ENCODE assay signal across 13 cellular contexts in the genomic region with DNA sequence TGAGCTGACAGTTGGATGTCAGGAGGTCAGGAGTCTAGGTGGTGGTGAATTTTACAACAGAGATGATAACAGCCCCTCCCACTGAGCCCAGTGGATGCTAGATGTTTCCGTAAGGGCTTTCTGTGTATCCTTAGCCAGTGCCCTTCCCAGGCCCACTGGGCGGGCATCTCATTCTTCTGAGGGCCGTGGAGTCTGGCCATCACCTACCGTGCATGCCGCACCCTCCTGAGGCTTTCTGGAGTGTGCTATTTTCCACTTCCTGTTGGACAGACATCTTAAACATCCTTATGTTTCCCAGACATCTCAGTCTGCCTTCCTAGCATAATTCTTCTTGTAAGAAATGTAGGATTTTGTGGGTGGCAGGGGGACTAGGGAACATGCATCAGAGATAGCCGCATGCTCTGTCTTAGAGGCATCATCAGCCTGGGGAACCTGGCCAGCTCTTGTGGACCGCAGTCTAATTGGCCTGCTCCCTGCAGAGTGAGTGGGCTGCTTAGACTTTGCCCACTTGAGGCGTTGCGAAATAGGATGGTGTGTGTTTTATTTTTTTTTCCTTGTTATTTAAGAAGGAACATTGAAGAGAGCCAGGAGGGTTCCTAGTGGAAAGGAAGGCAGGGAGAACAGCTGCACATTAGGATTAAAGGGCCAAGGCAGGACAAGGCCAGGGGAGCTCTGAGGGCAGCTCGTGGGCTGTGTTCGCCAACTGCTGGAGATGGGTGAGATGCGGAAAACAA.
A peak's percentile ranks its signal among the peaks of the same experiment; 100 is the strongest.
DNase-seq lines count a peak whose midpoint lies in the region; ATAC-seq, FAIRE-seq and TF ChIP-seq lines count a peak whose summit lies in the region.
"Had no signal": no experiment of that assay in that cellular context is flagged by ENCODE, and none has a peak within 500 bp of the region (broad histone marks: within the 10 kb centered on the region; RNA-seq: fewer than 3 reads in every experiment).

No MANE protein-coding gene starts in this region.

- no peak overlapping the region for H3K23ac ChIP-seq in H9 (ENCODE audit: insufficient read length, low read depth, low read length)

- H3K27me3 Mint-ChIP-seq in astrocyte (ENCODE audit: low read depth, unreplicated experiment) (peaks cover 11% of the 10 kb centered on the region), H9 (ENCODE audit: low read depth) (0 out of 2 replicates have a peak, but pooled peaks cover 1% of the 10 kb centered on the region)
- no peaks in the 10 kb centered on the region for H3K27me3 Mint-ChIP-seq in CD8-positive, alpha-beta T cell (ENCODE audit: low read depth)

- 70 to 74% methylated on average over 12 of the region's 12 CpGs for WGBS in testis, 2 donors
- no CpG with 5 or more reads among the region's 12 CpGs for WGBS in H9 (ENCODE audit: extremely low coverage, insufficient read length, low lambda C conversion rate)

- no peaks in the 10 kb centered on the region for H3K9me3 ChIP-seq in HCT116 (ENCODE audit: control insufficient read depth in 1 of 2, insufficient read depth in 1 of 2, low read depth in 1 of 2, low read length in 2 of 2)
- H3K9me3 ChIP-seq in astrocyte (ENCODE audit: insufficient read depth, low read depth, low read length) = no peaks in the 10 kb centered on the region
- no peaks in the 10 kb centered on the region for H3K9me3 ChIP-seq in testis
- no peaks in the 10 kb centered on the region for H3K9me3 ChIP-seq in CD8-positive, alpha-beta T cell (ENCODE audit: low read length)
- no peaks in the 10 kb centered on the region for H3K9me3 ChIP-seq in H9 (ENCODE audit: control insufficient read depth, low read depth, low read length)
- H3K9me3 ChIP-seq: left ventricle myocardium inferior, stomach had no signal

- DNase-seq in HCT116 (ENCODE audit: low read depth, low spot score) (no peak), astrocyte (ENCODE audit: low read depth) (peak; percentile 78), inferior parietal cortex (ENCODE audit: extremely low spot score) (peak; percentile 62), testis (peak; percentile 25), H9 (no peak)
- DNase-seq in CD8-positive, alpha-beta T cell = no peak
- DNase-seq: activated CD4-positive, CD25-positive, alpha-beta regulatory T cell treated with anti-CD3 and anti-CD28 coated beads, Interleukin-2, amount 50 U/mL, for 72 hours; left ventricle myocardium inferior; NCI-H526; stomach had no signal

- no peak overlapping the region for H2AK5ac ChIP-seq in H9 (ENCODE audit: insufficient read length, low read length)

- no peak overlapping the region for H2BK5ac ChIP-seq in H9 (ENCODE audit: insufficient read length, low read length)

- RAD21 ChIA-PET in HCT116 (lab: Charles Lee; ENCODE audit: low non-redundant PET in 1 of 2, low total read pairs in 2 of 2, uncharacterized antibody in 2 of 2, unreplicated experiment in 2 of 2) = no interaction called here

- BruUV-seq in HCT116 (replicated peaks; lab: Mats Ljungman, UMichigan) = no TSS peak

- H4K5ac ChIP-seq in H9 (ENCODE audit: insufficient read length, low read depth, low read length) = no peak overlapping the region

- no peak overlapping the region for H3T11ph ChIP-seq in H9 (ENCODE audit: low read length)

- intact Hi-C loops in HCT116 (cut with micrococcal nuclease) (no loop called here), testis (cut with DNase I; ENCODE audit: low total_unique reads) (no loop called here)
- intact Hi-C loops in CD8-positive, alpha-beta T cell (cut with DNase I, micrococcal nuclease) = loop anchor here in 1 of 2 experiments (5.0 kb wide), 1 partner anchor 137 kb away; the partner anchor contains the start of gene SH3RF3

- POLR2A ChIA-PET in HCT116 (lab: Charles Lee) = no interaction called here
- POLR2A ChIA-PET in CD8-positive, alpha-beta T cell (lab: Charles Lee) = no interaction called here

- H3K4me3 Mint-ChIP-seq in astrocyte (ENCODE audit: unreplicated experiment) (no peak overlapping the region), H9 (no peak overlapping the region)
- no peak overlapping the region for H3K4me3 Mint-ChIP-seq in CD8-positive, alpha-beta T cell

- H3K56ac ChIP-seq in H9 (ENCODE audit: insufficient read length, low read depth, low read length) = no peak overlapping the region

- H3K36me3 ChIP-seq in HCT116 (ENCODE audit: control insufficient read depth in 1 of 2, insufficient read depth in 2 of 2, low read length in 2 of 2) = no peaks in the 10 kb centered on the region
- no peaks in the 10 kb centered on the region for H3K36me3 ChIP-seq in astrocyte (ENCODE audit: insufficient read depth, low read length)
- H3K36me3 ChIP-seq in testis (ENCODE audit: low read depth, missing control alignments) = no peaks in the 10 kb centered on the region
- H3K36me3 ChIP-seq in CD8-positive, alpha-beta T cell (ENCODE audit: insufficient read depth, low read length) = no peaks in the 10 kb centered on the region
- H3K36me3 ChIP-seq: left ventricle myocardium inferior, stomach had no signal

- H2BK12ac ChIP-seq in H9 (ENCODE audit: insufficient read length, low read depth, low read length) = no peak overlapping the region

- H2BK15ac ChIP-seq in H9 (ENCODE audit: low read depth, low read length) = no peak overlapping the region

- H3K79me2 ChIP-seq in HCT116 (ENCODE audit: insufficient read depth, low read length) (no peaks in the 10 kb centered on the region), astrocyte (ENCODE audit: insufficient read depth, low read length) (no peaks in the 10 kb centered on the region), H9 (ENCODE audit: insufficient read depth, low read length) (no peaks in the 10 kb centered on the region)

- H3K27me3 ChIP-seq in HCT116 (ENCODE audit: insufficient read depth, low read length) (no peaks in the 10 kb centered on the region), astrocyte (ENCODE audit: insufficient read depth, low read length) (peaks cover 2% of the 10 kb centered on the region), testis (no peaks in the 10 kb centered on the region), H9 (ENCODE audit: insufficient read depth, low read length) (no peaks in the 10 kb centered on the region)
- H3K27me3 ChIP-seq in CD8-positive, alpha-beta T cell (ENCODE audit: insufficient read depth, low read length) = no peaks in the 10 kb centered on the region
- H3K27me3 ChIP-seq: stomach had no signal

- H4K91ac ChIP-seq in H9 (ENCODE audit: insufficient read length, low read depth, low read length) = no peak overlapping the region

- no peak for TF ChIP-seq POLR2A in HCT116 (IDR thresholded peaks at IDR 0.05; ENCODE audit: borderline replicate concordance, extremely low read depth, insufficient read depth, insufficient read length)
- TF ChIP-seq POLR2A in testis (IDR thresholded peaks at IDR 0.05) = no peak

- H3K23me2 ChIP-seq in H9 (ENCODE audit: insufficient read length, low read depth, low read length, poor library complexity, severe bottlenecking) = no peaks in the 10 kb centered on the region

- no peak overlapping the region for H2BK20ac ChIP-seq in H9 (ENCODE audit: low read depth, low read length, poor library complexity, severe bottlenecking)

- no peak overlapping the region for H3K4ac ChIP-seq in H9 (ENCODE audit: low read depth, low read length)

- H3K9ac ChIP-seq in HCT116 (ENCODE audit: low read length) = no peak overlapping the region
- H3K9ac ChIP-seq in astrocyte (ENCODE audit: low read length) = no peak overlapping the region
- no peak overlapping the region for H3K9ac ChIP-seq in H9 (ENCODE audit: extremely low read depth, insufficient read length, low read length)

- no peak for TF ChIP-seq RAD21 in HCT116 (IDR thresholded peaks at IDR 0.05; ENCODE audit: low read depth)

- H3K18ac ChIP-seq in H9 (ENCODE audit: insufficient read length, low read depth, low read length) = no peak overlapping the region

- H3K4me1 ChIP-seq in HCT116 (ENCODE audit: control insufficient read depth in 1 of 2, insufficient read depth in 2 of 2, low read length in 2 of 2) (peaks cover 4 to 11% of the 10 kb centered on the region in 2 experiments; a peak in 3 of 4 replicates), astrocyte (ENCODE audit: insufficient read depth, low read length) (no peaks in the 10 kb centered on the region), testis (peaks cover 3% of the 10 kb centered on the region), H9 (ENCODE audit: insufficient read depth, low read length) (no peaks in the 10 kb centered on the region; the same call in 1 of the 2 replicates)
- peaks cover 10% of the 10 kb centered on the region for H3K4me1 ChIP-seq in CD8-positive, alpha-beta T cell (ENCODE audit: insufficient read depth, low read length)

- no peaks in the 10 kb centered on the region for H3K79me1 ChIP-seq in H9 (ENCODE audit: insufficient read depth, low read depth, low read length, poor library complexity, severe bottlenecking)

- H3K9me3 Mint-ChIP-seq in astrocyte (ENCODE audit: unreplicated experiment) = peaks cover 2% of the 10 kb centered on the region
- no peaks in the 10 kb centered on the region for H3K9me3 Mint-ChIP-seq in CD8-positive, alpha-beta T cell
- H3K9me3 Mint-ChIP-seq in H9 = no peaks in the 10 kb centered on the region; a peak in 1 of 5 replicates

- no peaks in the 10 kb centered on the region for H4K20me1 ChIP-seq in HCT116 (ENCODE audit: insufficient read depth)
- peaks cover 53% of the 10 kb centered on the region for H4K20me1 ChIP-seq in astrocyte (ENCODE audit: insufficient read depth, low read length)
- no peaks in the 10 kb centered on the region for H4K20me1 ChIP-seq in H9 (ENCODE audit: control insufficient read depth, insufficient read depth, insufficient read length)

- H3K4me1 Mint-ChIP-seq in astrocyte (ENCODE audit: low read depth, unreplicated experiment) = peaks cover 26% of the 10 kb centered on the region
- peaks cover 22% of the 10 kb centered on the region for H3K4me1 Mint-ChIP-seq in CD8-positive, alpha-beta T cell (ENCODE audit: low read depth)
- H3K4me1 Mint-ChIP-seq in H9 = peaks cover 20 to 21% of the 10 kb centered on the region in 2 experiments

- TF ChIP-seq CTCF in HCT116 (IDR thresholded peaks at IDR 0.05 in 2 of 3, conservative IDR thresholded peaks at IDR 0.05 in 1 of 3; ENCODE audit: borderline replicate concordance in 1 of 3, insufficient read depth in 1 of 3, low read depth in 2 of 3, low read length in 2 of 3) (no peak), astrocyte (IDR thresholded peaks at IDR 0.05; ENCODE audit: insufficient read depth, low read depth, low read length) (no peak), testis (IDR thresholded peaks at IDR 0.05) (no peak), H9 (conservative IDR thresholded peaks at IDR 0.05) (no peak)
- TF ChIP-seq CTCF in CD8-positive, alpha-beta T cell (IDR thresholded peaks at IDR 0.05) = no peak

- ATAC-seq in HCT116 (no peak), HG02840 (IDR thresholded peaks at IDR 0.05; ENCODE audit: low FRiP score, unreplicated experiment) (no peak)
- ATAC-seq in CD8-positive, alpha-beta T cell = no peak

- no peak overlapping the region for H3K14ac ChIP-seq in H9 (ENCODE audit: insufficient read depth, low read length)

- H3K4me3 ChIP-seq in HCT116 (replicated peaks in 1 of 2; ENCODE audit: low read depth in 1 of 2, low read length in 2 of 2) = no peak overlapping the region
- H3K4me3 ChIP-seq in astrocyte (ENCODE audit: insufficient read depth, low read depth, low read length) = no peak overlapping the region
- H3K4me3 ChIP-seq in testis = no peak overlapping the region
- no peak overlapping the region for H3K4me3 ChIP-seq in CD8-positive, alpha-beta T cell (ENCODE audit: low read depth, low read length)
- H3K4me3 ChIP-seq: coronary artery, left ventricle myocardium inferior, stomach had no signal

- H3K27ac Mint-ChIP-seq in astrocyte (ENCODE audit: unreplicated experiment) = no peak overlapping the region
- H3K27ac Mint-ChIP-seq in CD8-positive, alpha-beta T cell = no peak overlapping the region
- no peak overlapping the region for H3K27ac Mint-ChIP-seq in H9

- no peak overlapping the region for H4K8ac ChIP-seq in H9 (replicated peaks; ENCODE audit: insufficient read length, low read depth, low read length)

- H3K27ac ChIP-seq in HCT116 (ENCODE audit: low read depth, low read length) (no peak overlapping the region), astrocyte (ENCODE audit: low read depth, low read length) (no peak overlapping the region), testis (no peak overlapping the region), H9 (ENCODE audit: insufficient read length, low read depth, low read length) (no peak overlapping the region)
- H3K27ac ChIP-seq in CD8-positive, alpha-beta T cell (ENCODE audit: low read depth, low read length) = no peak overlapping the region
- H3K27ac ChIP-seq: coronary artery, HL-60, left ventricle myocardium inferior had no signal

- H2AFZ ChIP-seq in HCT116 (ENCODE audit: low read depth, low read length, poor library complexity, severe bottlenecking) = no peak overlapping the region
- no peak overlapping the region for H2AFZ ChIP-seq in astrocyte (ENCODE audit: low read depth, low read length)
- H2AFZ ChIP-seq in H9 (ENCODE audit: low read length) = no peak overlapping the region

- no peak for FAIRE-seq in astrocyte (lab: Jason Lieb, UNC)

- CTCF ChIA-PET in HCT116 (lab: Charles Lee) = no interaction called here
- CTCF ChIA-PET in CD8-positive, alpha-beta T cell (lab: Charles Lee) = no interaction called here

- H3K9me2 ChIP-seq in HCT116 (ENCODE audit: insufficient read depth) = no peaks in the 10 kb centered on the region

- H3K4me2 ChIP-seq in HCT116 (ENCODE audit: low read length) = no peak overlapping the region
- no peak overlapping the region for H3K4me2 ChIP-seq in astrocyte (ENCODE audit: low read length)
- H3K4me2 ChIP-seq in H9 (ENCODE audit: insufficient read depth, insufficient read length, low read length) = no peak overlapping the region

- no peak overlapping the region for H2BK120ac ChIP-seq in H9 (ENCODE audit: low read depth, low read length, poor library complexity, severe bottlenecking)

- peaks cover 2% of the 10 kb centered on the region for H3K36me3 Mint-ChIP-seq in astrocyte (ENCODE audit: low read depth, unreplicated experiment)
- no peaks in the 10 kb centered on the region for H3K36me3 Mint-ChIP-seq in CD8-positive, alpha-beta T cell
- no peaks in the 10 kb centered on the region for H3K36me3 Mint-ChIP-seq in H9 (ENCODE audit: insufficient read depth in 1 of 3, low read depth in 3 of 3)

Comparison
In these comparisons a context has a peak if more than half of its experiments do, and no peak if none do; other contexts are left out.
1. DNase-seq: peak in astrocyte (single experiment), inferior parietal cortex (single experiment) and testis (single experiment); none in HCT116 (single experiment), CD8-positive, alpha-beta T cell (0 of 7) and H9 (single experiment).